In the genomic region with DNA sequence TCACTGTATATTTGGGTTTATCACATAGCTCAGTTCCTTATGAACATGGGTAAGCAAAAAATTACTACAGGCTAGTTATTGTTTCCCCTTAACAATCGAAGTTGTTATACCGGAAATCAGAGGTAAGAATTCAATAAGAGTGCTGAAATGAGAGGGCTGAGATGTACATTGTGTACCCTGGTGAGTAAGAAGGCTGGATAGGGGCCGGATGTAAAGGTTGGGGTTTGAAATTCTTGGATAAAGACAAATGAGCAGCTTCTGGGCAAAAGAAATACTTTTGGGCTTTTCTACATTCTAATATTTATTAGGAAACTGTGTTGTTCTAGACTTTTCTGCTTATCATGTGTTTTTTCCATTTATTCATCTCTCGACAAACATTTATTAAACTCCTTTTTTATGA, we compare ENCODE assay signal across 12 cellular contexts.
"Had no signal": no experiment of that assay in that cellular context is flagged by ENCODE, and none has a peak within 500 bp of the region (broad histone marks: within the 10 kb centered on the region; RNA-seq: fewer than 3 reads in every experiment).

No MANE protein-coding gene starts in this region.

- H3K4me3 ChIP-seq: esophagus muscularis mucosa had no signal

- ATAC-seq: natural killer cell, T-cell had no signal

- H3K9me3 ChIP-seq: esophagus muscularis mucosa had no signal

- DNase-seq: activated CD4-positive, alpha-beta T cell treated with anti-CD3 and anti-CD28 coated beads, Interleukin-2, amount 50 U/mL, for 1 hour; activated naive CD4-positive, alpha-beta T cell; activated naive CD8-positive, alpha-beta T cell treated with anti-CD3 and anti-CD28 coated beads, Interleukin-2, amount 10 ng/mL, durations not matched to agents 7 days and 5 days; mesenchymal stem cell; natural killer cell; nucleus accumbens; small intestine; stimulated activated CD4-positive, alpha-beta T cell treated with anti-CD3 and anti-CD28 coated beads, Interleukin-4, amount 100 ng/mL, for 24 hours; stimulated activated naive CD4-positive, alpha-beta T cell; T-cell; T-helper 9 cell had no signal

- H3K36me3 ChIP-seq: esophagus muscularis mucosa had no signal

- H3K27me3 ChIP-seq: esophagus muscularis mucosa had no signal
